ENCODE assay signal across 25 cellular contexts in genomic region chr10:23965880-23966279, GRCh38.
"Had no signal": no experiment of that assay in that cellular context is flagged by ENCODE, and none has a peak within 500 bp of the region (broad histone marks: within the 10 kb centered on the region; RNA-seq: fewer than 3 reads in every experiment).

No MANE protein-coding gene starts in this region.

- H3K9me3 Mint-ChIP-seq: activated CD4-positive, alpha-beta T cell treated with anti-CD3 and anti-CD28 coated beads, Interleukin-2, amount 10 ng/mL, durations not matched to agents 24 days and 14 days had no signal

- H3K4me1 Mint-ChIP-seq: activated CD4-positive, alpha-beta memory T cell treated with anti-CD3 and anti-CD28 coated beads, Interleukin-2, amount 10 ng/mL, durations not matched to agents 7 days and 5 days; activated CD4-positive, alpha-beta T cell treated with anti-CD3 and anti-CD28 coated beads for 36 hours; activated CD4-positive, alpha-beta T cell treated with anti-CD3 and anti-CD28 coated beads, Interleukin-2, amount 10 ng/mL, durations not matched to agents 24 days and 14 days; activated naive CD4-positive, alpha-beta T cell treated with anti-CD3 and anti-CD28 coated beads, Interleukin-2, amount 10 ng/mL, durations not matched to agents 7 days and 5 days; activated naive CD8-positive, alpha-beta T cell treated with anti-CD3 and anti-CD28 coated beads, Interleukin-2, amount 10 ng/mL, durations not matched to agents 7 days and 5 days; central memory CD8-positive, alpha-beta T cell had no signal

- H3K4me1 ChIP-seq: esophagus squamous epithelium, gastroesophageal sphincter, heart right ventricle had no signal

- H3K27me3 ChIP-seq: brain microvascular endothelial cell, esophagus squamous epithelium, gastroesophageal sphincter had no signal

- H3K27ac ChIP-seq: brain microvascular endothelial cell, epithelial cell of prostate, esophagus squamous epithelium, gastroesophageal sphincter, heart right ventricle had no signal

- H3K9me3 ChIP-seq: esophagus squamous epithelium, gastroesophageal sphincter had no signal

- DNase-seq: activated CD4-positive, alpha-beta memory T cell treated with anti-CD3 and anti-CD28 coated beads, Interleukin-2, amount 10 ng/mL, durations not matched to agents 7 days and 5 days; activated CD4-positive, alpha-beta T cell treated with anti-CD3 and anti-CD28 coated beads for 36 hours; activated CD4-positive, alpha-beta T cell treated with anti-CD3 and anti-CD28 coated beads, Interleukin-2, amount 10 ng/mL, durations not matched to agents 24 days and 14 days; activated CD4-positive, CD25-positive, alpha-beta regulatory T cell; activated CD4-positive, CD25-positive, alpha-beta regulatory T cell treated with anti-CD3 and anti-CD28 coated beads, Interleukin-2, amount 50 U/mL, for 72 hours; activated CD8-positive, alpha-beta memory T cell treated with anti-CD3 and anti-CD28 coated beads, Interleukin-2, amount 50 U/mL, for 48 hours; activated gamma-delta T cell; activated naive CD4-positive, alpha-beta T cell; activated naive CD4-positive, alpha-beta T cell treated with anti-CD3 and anti-CD28 coated beads, Interleukin-2, amount 10 ng/mL, durations not matched to agents 7 days and 5 days; activated naive CD8-positive, alpha-beta T cell treated with anti-CD3 and anti-CD28 coated beads, Interleukin-2, amount 10 ng/mL, durations not matched to agents 7 days and 5 days; activated T-cell treated with anti-CD3 and anti-CD28 coated beads for 4 hours; activated T-cell treated with anti-CD3 and anti-CD28 coated beads, Interleukin-2, amount 50 U/mL, for 24 hours; activated T-cell treated with anti-CD3 and anti-CD28 coated beads, Interleukin-2, amount 50 U/mL, for 72 hours; brain microvascular endothelial cell; cortex of kidney; dermis blood vessel endothelial cell; effector CD8-positive, alpha-beta T cell; esophagus squamous epithelium; foreskin melanocyte; heart right ventricle; T-helper 2 cell had no signal

- H3K27me3 Mint-ChIP-seq: activated CD4-positive, alpha-beta memory T cell treated with anti-CD3 and anti-CD28 coated beads, Interleukin-2, amount 10 ng/mL, durations not matched to agents 7 days and 5 days; activated CD4-positive, alpha-beta T cell treated with anti-CD3 and anti-CD28 coated beads, Interleukin-2, amount 10 ng/mL, durations not matched to agents 24 days and 14 days; activated naive CD4-positive, alpha-beta T cell treated with anti-CD3 and anti-CD28 coated beads, Interleukin-2, amount 10 ng/mL, durations not matched to agents 7 days and 5 days; activated T-cell treated with anti-CD3 and anti-CD28 coated beads, Interleukin-2, amount 50 U/mL, for 24 hours; central memory CD8-positive, alpha-beta T cell had no signal

- H3K36me3 Mint-ChIP-seq: activated naive CD4-positive, alpha-beta T cell treated with anti-CD3 and anti-CD28 coated beads, Interleukin-2, amount 10 ng/mL, durations not matched to agents 7 days and 5 days; activated naive CD4-positive, alpha-beta T cell treated with anti-CD3 and anti-CD28 coated beads, Interleukin-2, amount 50 U/mL, for 72 hours; activated naive CD8-positive, alpha-beta T cell treated with anti-CD3 and anti-CD28 coated beads, Interleukin-2, amount 10 ng/mL, durations not matched to agents 7 days and 5 days had no signal

- H3K4me3 Mint-ChIP-seq: activated CD4-positive, alpha-beta memory T cell treated with anti-CD3 and anti-CD28 coated beads, Interleukin-2, amount 10 ng/mL, durations not matched to agents 7 days and 5 days; activated CD4-positive, alpha-beta T cell treated with anti-CD3 and anti-CD28 coated beads for 36 hours; activated CD4-positive, alpha-beta T cell treated with anti-CD3 and anti-CD28 coated beads, Interleukin-2, amount 10 ng/mL, durations not matched to agents 24 days and 14 days; activated naive CD4-positive, alpha-beta T cell treated with anti-CD3 and anti-CD28 coated beads, Interleukin-2, amount 10 ng/mL, durations not matched to agents 7 days and 5 days; activated naive CD8-positive, alpha-beta T cell treated with anti-CD3 and anti-CD28 coated beads, Interleukin-2, amount 10 ng/mL, durations not matched to agents 7 days and 5 days; activated T-cell treated with anti-CD3 and anti-CD28 coated beads, Interleukin-2, amount 50 U/mL, for 24 hours; activated T-cell treated with anti-CD3 and anti-CD28 coated beads, Interleukin-2, amount 50 U/mL, for 72 hours; central memory CD8-positive, alpha-beta T cell had no signal

- H3K36me3 ChIP-seq: brain microvascular endothelial cell, esophagus squamous epithelium, gastroesophageal sphincter, heart right ventricle had no signal

- H3K4me3 ChIP-seq: esophagus squamous epithelium, gastroesophageal sphincter, heart right ventricle had no signal

- H3K27ac Mint-ChIP-seq: activated CD4-positive, alpha-beta memory T cell treated with anti-CD3 and anti-CD28 coated beads, Interleukin-2, amount 10 ng/mL, durations not matched to agents 7 days and 5 days; activated CD4-positive, alpha-beta T cell treated with anti-CD3 and anti-CD28 coated beads for 36 hours; activated CD4-positive, alpha-beta T cell treated with anti-CD3 and anti-CD28 coated beads, Interleukin-2, amount 10 ng/mL, durations not matched to agents 24 days and 14 days; activated naive CD4-positive, alpha-beta T cell treated with anti-CD3 and anti-CD28 coated beads, Interleukin-2, amount 10 ng/mL, durations not matched to agents 7 days and 5 days; activated naive CD4-positive, alpha-beta T cell treated with anti-CD3 and anti-CD28 coated beads, Interleukin-2, amount 50 U/mL, for 72 hours; activated naive CD8-positive, alpha-beta T cell treated with anti-CD3 and anti-CD28 coated beads, Interleukin-2, amount 10 ng/mL, durations not matched to agents 7 days and 5 days; activated T-cell treated with anti-CD3 and anti-CD28 coated beads, Interleukin-2, amount 50 U/mL, for 24 hours; activated T-cell treated with anti-CD3 and anti-CD28 coated beads, Interleukin-2, amount 50 U/mL, for 72 hours had no signal
